Comparison of ENCODE assay signal across 8 cellular contexts in the genomic region with DNA sequence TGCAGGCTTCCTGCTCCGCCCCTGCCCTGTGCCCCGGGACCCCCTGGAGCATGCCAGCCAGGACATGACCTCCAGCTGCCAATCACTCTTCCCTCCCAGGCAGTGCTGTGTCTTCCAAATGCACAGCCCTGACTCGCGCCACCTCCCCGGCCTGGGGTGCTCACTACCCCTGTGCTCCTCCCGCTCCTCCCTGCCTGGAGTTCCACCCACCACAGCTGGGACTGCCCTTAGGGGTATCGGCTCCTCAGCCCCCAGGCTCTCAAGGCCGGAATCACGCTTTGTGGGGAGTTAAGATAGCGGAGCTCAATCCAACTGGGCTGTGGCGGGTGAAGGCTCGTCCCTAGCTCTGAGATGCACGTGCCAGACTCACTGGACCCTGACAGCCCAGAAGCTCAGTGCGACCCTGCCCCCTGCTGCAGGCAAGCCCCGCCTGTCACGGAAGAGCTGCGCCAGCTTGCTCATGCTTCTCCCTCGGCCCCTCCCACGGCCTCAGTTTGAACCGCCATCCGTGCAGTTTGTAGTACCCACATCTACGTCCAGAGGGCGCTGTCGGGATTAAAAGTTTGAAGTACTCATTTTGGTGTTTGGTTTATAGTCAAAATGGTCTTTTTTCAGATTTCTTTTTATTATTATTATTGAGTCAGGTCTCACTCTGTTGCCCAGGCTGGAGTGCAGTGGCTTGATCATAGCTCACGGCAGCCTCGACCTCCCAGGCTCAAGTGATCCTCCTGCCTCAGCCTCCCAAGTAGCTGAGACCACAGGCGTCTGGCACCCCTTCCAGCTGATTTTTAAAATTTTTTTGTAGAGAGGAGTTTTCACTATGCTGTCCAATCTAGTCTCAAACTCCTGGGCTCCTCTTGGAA.
DNase-seq lines count a peak whose midpoint lies in the region; ATAC-seq and TF ChIP-seq lines count a peak whose summit lies in the region.

No MANE protein-coding gene starts in this region.

- no peaks in the 10 kb centered on the region for H3K4me1 ChIP-seq in DOHH2 (ENCODE audit: control insufficient read depth, low read length)
- H3K4me1 ChIP-seq in endodermal cell (ENCODE audit: control insufficient read depth, insufficient read depth, low read length), result peaks cover 6% of the 10 kb centered on the region

- no peaks in the 10 kb centered on the region for H4K20me1 ChIP-seq in DOHH2 (ENCODE audit: control insufficient read depth, insufficient read depth, low read depth, low read length)

- H3K4me3 ChIP-seq in DOHH2 (ENCODE audit: low read length), result no peak overlapping the region
- H3K4me3 ChIP-seq in endodermal cell (ENCODE audit: low read length), result peak overlapping the region; percentile 68

- H3K36me3 ChIP-seq in DOHH2 (ENCODE audit: control insufficient read depth, low read length), result no peaks in the 10 kb centered on the region
- no peaks in the 10 kb centered on the region for H3K36me3 ChIP-seq in endodermal cell (ENCODE audit: control insufficient read depth, insufficient read depth, low read length)

- H3K36me3 Mint-ChIP-seq in endodermal cell (ENCODE audit: low read depth) (no peaks in the 10 kb centered on the region), mesothelial cell of epicardium (no peaks in the 10 kb centered on the region)

- H3K27ac ChIP-seq in DOHH2 (ENCODE audit: low read depth, low read length), result no peak overlapping the region
- H3K27ac ChIP-seq in endodermal cell (ENCODE audit: low read depth, low read length), result peak overlapping the region; percentile 66

- no peak for ATAC-seq in GM21576 (IDR thresholded peaks at IDR 0.05; ENCODE audit: unreplicated experiment)

- H3K9me3 ChIP-seq in DOHH2 (ENCODE audit: control insufficient read depth, insufficient read depth, low read length) (no peaks in the 10 kb centered on the region), endodermal cell (ENCODE audit: control insufficient read depth, low read length) (no peaks in the 10 kb centered on the region)

- no peaks in the 10 kb centered on the region for H3F3A ChIP-seq in DOHH2 (ENCODE audit: control insufficient read depth, insufficient read depth)

- TF ChIP-seq EP300 in Ishikawa (IDR thresholded peaks at IDR 0.05; ENCODE audit: borderline replicate concordance), result no peak

- no peaks in the 10 kb centered on the region for H3K79me2 ChIP-seq in DOHH2 (ENCODE audit: control insufficient read depth, low read length)

- H3K4me3 Mint-ChIP-seq in endodermal cell (peak overlapping the region; percentile 62), mesothelial cell of epicardium (peak overlapping the region; percentile 72)

- H3K9me2 ChIP-seq in DOHH2 (replicated peaks; ENCODE audit: control insufficient read depth, low read length), result no peaks in the 10 kb centered on the region

- TF ChIP-seq CTCF in DOHH2 (IDR thresholded peaks at IDR 0.05; ENCODE audit: low read depth, low read length, poor library complexity, severe bottlenecking) (peak; percentile 73), endodermal cell (conservative IDR thresholded peaks at IDR 0.05) (peak; percentile 98), mesothelial cell of epicardium (IDR thresholded peaks at IDR 0.05; ENCODE audit: unreplicated experiment) (peak; percentile 99)

- H3K4me2 ChIP-seq in DOHH2 (ENCODE audit: low read length), result no peak overlapping the region

- H3K4me1 Mint-ChIP-seq in endodermal cell (peaks cover 4% of the 10 kb centered on the region), mesothelial cell of epicardium (peaks cover 13% of the 10 kb centered on the region)

- H3K27me3 ChIP-seq in DOHH2 (ENCODE audit: control insufficient read depth, low read length) (no peaks in the 10 kb centered on the region), endodermal cell (ENCODE audit: control insufficient read depth, insufficient read depth, low read length, poor library complexity, severe bottlenecking) (peaks cover 9% of the 10 kb centered on the region)

- peak; percentile 52 to 69 for DNase-seq in activated CD4-positive, alpha-beta T cell treated with anti-CD3 and anti-CD28 coated beads, Interleukin-2, amount 50 U/mL, for 24 hours (ENCODE audit: low read depth in 1 of 2, low spot score in 1 of 2)
- DNase-seq in endodermal cell (peak; percentile 98), mesothelial cell of epicardium (ENCODE audit: low spot score in 2 of 2, unreplicated experiment in 2 of 2) (peak; percentile 56 to 95), NCI-H2107 treated with DMSO at 0.1 percent for 48 hours (lab: John Stamatoyannopoulos, UW; ENCODE audit: unreplicated experiment) (no peak)
- peak; percentile 6 to 31 for DNase-seq in stimulated activated CD8-positive, alpha-beta memory T cell treated with anti-CD3 and anti-CD28 coated beads, Interleukin-7, amount 100 ng/mL, for 4 hours (ENCODE audit: low read depth in 2 of 2)

- peak; percentile 61 for TF ChIP-seq RAD21 in Ishikawa (IDR thresholded peaks at IDR 0.05; ENCODE audit: low read depth)

- WGBS in endodermal cell (ENCODE audit: insufficient coverage in 1 of 2, insufficient read length in 1 of 2), 2 experiments, result 27 to 30% methylated on average over 14 to 26 of the region's 27 CpGs

- no peak overlapping the region for H3K9ac ChIP-seq in endodermal cell (ENCODE audit: extremely low read depth, low read length, poor library complexity, severe bottlenecking)

- H3K27me3 Mint-ChIP-seq in endodermal cell (ENCODE audit: insufficient read depth) (peaks cover 10% of the 10 kb centered on the region), mesothelial cell of epicardium (ENCODE audit: low read depth) (peaks cover 47% of the 10 kb centered on the region)

- H3K27ac Mint-ChIP-seq in endodermal cell (no peak overlapping the region), mesothelial cell of epicardium (peak overlapping the region; percentile 25)

- H3K9me3 Mint-ChIP-seq in endodermal cell, result no peaks in the 10 kb centered on the region
- H3K9me3 Mint-ChIP-seq in mesothelial cell of epicardium, result no peaks in the 10 kb centered on the region

TF ChIP-seq in Ishikawa, 13 proteins besides CTCF, POLR2A, EP300 and RAD21:
- TF ChIP-seq FOXM1 (IDR thresholded peaks at IDR 0.05; ENCODE audit: borderline replicate concordance, low read depth) (no peak), TAF1 (IDR thresholded peaks at IDR 0.05; ENCODE audit: low read depth) (no peak), MAX (IDR thresholded peaks at IDR 0.05) (no peak), NFIC (IDR thresholded peaks at IDR 0.05) (no peak), YY1 (IDR thresholded peaks at IDR 0.05; ENCODE audit: low read depth) (no peak), EGR1 (IDR thresholded peaks at IDR 0.05) (no peak), TEAD4 (IDR thresholded peaks at IDR 0.05) (no peak), CEBPB (IDR thresholded peaks at IDR 0.05) (no peak), TCF12 (IDR thresholded peaks at IDR 0.05; ENCODE audit: low read depth) (no peak), CREB1 (IDR thresholded peaks at IDR 0.05; ENCODE audit: low read depth) (no peak), ZBTB7A (IDR thresholded peaks at IDR 0.05; ENCODE audit: low read depth) (no peak)
- TF ChIP-seq, protein P1, sequence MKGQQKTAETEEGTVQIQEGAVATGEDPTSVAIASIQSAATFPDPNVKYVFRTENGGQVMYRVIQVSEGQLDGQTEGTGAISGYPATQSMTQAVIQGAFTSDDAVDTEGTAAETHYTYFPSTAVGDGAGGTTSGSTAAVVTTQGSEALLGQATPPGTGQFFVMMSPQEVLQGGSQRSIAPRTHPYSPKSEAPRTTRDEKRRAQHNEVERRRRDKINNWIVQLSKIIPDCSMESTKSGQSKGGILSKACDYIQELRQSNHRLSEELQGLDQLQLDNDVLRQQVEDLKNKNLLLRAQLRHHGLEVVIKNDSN (IDR thresholded peaks at IDR 0.05), result no peak
- TF ChIP-seq, protein P2, sequence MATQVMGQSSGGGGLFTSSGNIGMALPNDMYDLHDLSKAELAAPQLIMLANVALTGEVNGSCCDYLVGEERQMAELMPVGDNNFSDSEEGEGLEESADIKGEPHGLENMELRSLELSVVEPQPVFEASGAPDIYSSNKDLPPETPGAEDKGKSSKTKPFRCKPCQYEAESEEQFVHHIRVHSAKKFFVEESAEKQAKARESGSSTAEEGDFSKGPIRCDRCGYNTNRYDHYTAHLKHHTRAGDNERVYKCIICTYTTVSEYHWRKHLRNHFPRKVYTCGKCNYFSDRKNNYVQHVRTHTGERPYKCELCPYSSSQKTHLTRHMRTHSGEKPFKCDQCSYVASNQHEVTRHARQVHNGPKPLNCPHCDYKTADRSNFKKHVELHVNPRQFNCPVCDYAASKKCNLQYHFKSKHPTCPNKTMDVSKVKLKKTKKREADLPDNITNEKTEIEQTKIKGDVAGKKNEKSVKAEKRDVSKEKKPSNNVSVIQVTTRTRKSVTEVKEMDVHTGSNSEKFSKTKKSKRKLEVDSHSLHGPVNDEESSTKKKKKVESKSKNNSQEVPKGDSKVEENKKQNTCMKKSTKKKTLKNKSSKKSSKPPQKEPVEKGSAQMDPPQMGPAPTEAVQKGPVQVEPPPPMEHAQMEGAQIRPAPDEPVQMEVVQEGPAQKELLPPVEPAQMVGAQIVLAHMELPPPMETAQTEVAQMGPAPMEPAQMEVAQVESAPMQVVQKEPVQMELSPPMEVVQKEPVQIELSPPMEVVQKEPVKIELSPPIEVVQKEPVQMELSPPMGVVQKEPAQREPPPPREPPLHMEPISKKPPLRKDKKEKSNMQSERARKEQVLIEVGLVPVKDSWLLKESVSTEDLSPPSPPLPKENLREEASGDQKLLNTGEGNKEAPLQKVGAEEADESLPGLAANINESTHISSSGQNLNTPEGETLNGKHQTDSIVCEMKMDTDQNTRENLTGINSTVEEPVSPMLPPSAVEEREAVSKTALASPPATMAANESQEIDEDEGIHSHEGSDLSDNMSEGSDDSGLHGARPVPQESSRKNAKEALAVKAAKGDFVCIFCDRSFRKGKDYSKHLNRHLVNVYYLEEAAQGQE (IDR thresholded peaks at IDR 0.05; ENCODE audit: low read depth), result no peak
